ENCODE assay signal across 18 cellular contexts in the genomic region with DNA sequence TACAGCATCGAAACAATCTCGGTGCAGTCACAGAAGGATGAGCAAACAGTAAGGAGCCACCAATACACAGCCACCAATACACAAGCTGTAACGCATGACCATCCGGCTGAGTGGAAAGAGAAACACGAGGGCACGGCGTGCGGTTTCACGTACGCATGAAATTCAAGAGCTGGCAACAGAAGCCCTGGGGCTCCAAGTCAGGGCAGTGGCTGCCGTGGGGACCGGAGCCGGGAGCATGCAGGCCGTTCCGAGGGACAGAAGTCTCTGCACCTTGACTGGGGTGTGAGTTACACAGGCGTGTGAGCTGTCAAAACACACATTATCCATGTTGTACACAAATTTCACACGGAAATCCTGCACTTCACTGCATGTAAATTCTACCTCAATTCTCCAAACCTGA. TPM values are rescaled to one million over a fixed set of nuclear protein-coding genes. Genes with fewer than 3 reads are reported as not detected.
DNase-seq lines count a peak whose midpoint lies in the region; ATAC-seq and TF ChIP-seq lines count a peak whose summit lies in the region.
"Had no signal": no experiment of that assay in that cellular context is flagged by ENCODE, and none has a peak within 500 bp of the region (broad histone marks: within the 10 kb centered on the region; RNA-seq: fewer than 3 reads in every experiment).

No MANE protein-coding gene starts in this region.

- no peak overlapping the region for H3K27ac ChIP-seq in upper lobe of left lung
- no peak overlapping the region for H3K27ac ChIP-seq in Peyer's patch
- H3K27ac ChIP-seq: 22Rv1, A549, C4-2B had no signal

- peaks cover 19% of the 10 kb centered on the region for H3K36me3 Mint-ChIP-seq in activated CD8-positive, alpha-beta memory T cell treated with anti-CD3 and anti-CD28 coated beads, Interleukin-2, amount 10 ng/mL, durations not matched to agents 7 days and 5 days

- no peaks in the 10 kb centered on the region for H3K9me3 ChIP-seq in upper lobe of left lung
- no peaks in the 10 kb centered on the region for H3K9me3 ChIP-seq in Peyer's patch
- H3K9me3 ChIP-seq: A549, HAP-1 had no signal

- H3K4me3 ChIP-seq in upper lobe of left lung (no peak overlapping the region), Peyer's patch (no peak overlapping the region)
- H3K4me3 ChIP-seq: A549, GM12878, HAP-1 had no signal

- intact Hi-C loops in posterior vena cava (cut with DNase I) = no loop called here
- intact Hi-C loops in cardiac septum (cut with DNase I) = no loop called here

- TF ChIP-seq CTCF in upper lobe of left lung (IDR thresholded peaks at IDR 0.05) (no peak), Peyer's patch (IDR thresholded peaks at IDR 0.05) (no peak)

- DNase-seq in activated CD8-positive, alpha-beta memory T cell treated with anti-CD3 and anti-CD28 coated beads, Interleukin-2, amount 50 U/mL, for 48 hours = peak; percentile 33
- no peak for DNase-seq in activated CD8-positive, alpha-beta memory T cell treated with anti-CD3 and anti-CD28 coated beads, Interleukin-2, amount 10 ng/mL, durations not matched to agents 7 days and 5 days
- peak; percentile 4 for DNase-seq in iPS-NIHi7 (ENCODE audit: extremely low spot score)
- peak; percentile 71 for DNase-seq in posterior vena cava (ENCODE audit: low spot score)
- DNase-seq in upper lobe of left lung = peak; percentile 13 to 47
- no peak for DNase-seq in NCI-H69 (lab: John Stamatoyannopoulos, UW)
- DNase-seq in Peyer's patch = no peak
- no peak for DNase-seq in cardiac septum (ENCODE audit: low spot score)
- DNase-seq: AML-193; CD4-positive, alpha-beta T cell; DMS153; DMS79; GF-D8 had no signal

- no peak overlapping the region for H3K27ac Mint-ChIP-seq in activated CD8-positive, alpha-beta memory T cell treated with anti-CD3 and anti-CD28 coated beads, Interleukin-2, amount 10 ng/mL, durations not matched to agents 7 days and 5 days
- H3K27ac Mint-ChIP-seq: CD4-positive, alpha-beta T cell had no signal

- H3K9me3 Mint-ChIP-seq in activated CD8-positive, alpha-beta memory T cell treated with anti-CD3 and anti-CD28 coated beads, Interleukin-2, amount 10 ng/mL, durations not matched to agents 7 days and 5 days (ENCODE audit: low read depth) = no peaks in the 10 kb centered on the region
- H3K9me3 Mint-ChIP-seq: CD4-positive, alpha-beta T cell had no signal

- no peaks in the 10 kb centered on the region for H3K4me1 ChIP-seq in upper lobe of left lung
- H3K4me1 ChIP-seq in Peyer's patch = no peaks in the 10 kb centered on the region
- H3K4me1 ChIP-seq: A549, HAP-1 had no signal

- 96% methylated on average over 17 of the region's 17 CpGs for WGBS in upper lobe of left lung, 2 donors

- H3K27me3 ChIP-seq in upper lobe of left lung (no peaks in the 10 kb centered on the region), Peyer's patch (no peaks in the 10 kb centered on the region)

- no peak for TF ChIP-seq EP300 in upper lobe of left lung (IDR thresholded peaks at IDR 0.05)

- no peak for TF ChIP-seq POLR2A in upper lobe of left lung (IDR thresholded peaks at IDR 0.05)
- TF ChIP-seq POLR2A in Peyer's patch (IDR thresholded peaks at IDR 0.05) = no peak

- ATAC-seq in activated CD8-positive, alpha-beta memory T cell treated with anti-CD3 and anti-CD28 coated beads, Interleukin-2, amount 10 ng/mL, durations not matched to agents 7 days and 5 days = no peak
- ATAC-seq in upper lobe of left lung (ENCODE audit: low FRiP score in 2 of 2) = no peak
- ATAC-seq: A549, GM12878 had no signal

- H3K36me3 ChIP-seq in upper lobe of left lung (no peaks in the 10 kb centered on the region), Peyer's patch (no peaks in the 10 kb centered on the region)
- H3K36me3 ChIP-seq: HAP-1 had no signal

- no peak overlapping the region for H3K4me3 Mint-ChIP-seq in activated CD8-positive, alpha-beta memory T cell treated with anti-CD3 and anti-CD28 coated beads, Interleukin-2, amount 10 ng/mL, durations not matched to agents 7 days and 5 days
- H3K4me3 Mint-ChIP-seq: CD4-positive, alpha-beta T cell had no signal

- CTCF ChIA-PET in activated CD8-positive, alpha-beta memory T cell treated with anti-CD3 and anti-CD28 coated beads, Interleukin-2, amount 10 ng/mL, durations not matched to agents 7 days and 5 days (lab: Charles Lee) = interaction anchor here (1.5 kb wide), 1 partner anchor 172 kb away, joined by 4 read pairs; no protein-coding TSS in a partner anchor

- no peaks in the 10 kb centered on the region for H3K27me3 Mint-ChIP-seq in activated CD8-positive, alpha-beta memory T cell treated with anti-CD3 and anti-CD28 coated beads, Interleukin-2, amount 10 ng/mL, durations not matched to agents 7 days and 5 days
- H3K27me3 Mint-ChIP-seq: CD4-positive, alpha-beta T cell had no signal

- H3K4me1 Mint-ChIP-seq in activated CD8-positive, alpha-beta memory T cell treated with anti-CD3 and anti-CD28 coated beads, Interleukin-2, amount 10 ng/mL, durations not matched to agents 7 days and 5 days = peaks cover 32% of the 10 kb centered on the region

RNA-seq across cellular contexts. Expression of gene METRNL, which starts 50.6 kb away (rescaled TPM):
- 10 to 100 TPM; 42.9 to 49.9 TPM for total RNA-seq in activated CD8-positive, alpha-beta memory T cell treated with anti-CD3 and anti-CD28 coated beads, Interleukin-2, amount 10 ng/mL, durations not matched to agents 7 days and 5 days
- total RNA-seq in posterior vena cava (100 to 1,000 TPM in 1 of 2 donors, 10 to 100 TPM in 1; 80.5 to 101 TPM), upper lobe of left lung (100 to 1,000 TPM in 2 of 6 donors, 10 to 100 TPM in 4; 59.4 to 120 (median 76.4) TPM), Peyer's patch (100 to 1,000 TPM in 3 of 4 donors, 10 to 100 TPM in 1; 73.4 to 170 (median 117) TPM), cardiac septum (104 TPM)

Comparison
In these comparisons a context has a peak if more than half of its experiments do, and no peak if none do; other contexts are left out.
1. DNase-seq: peak in activated CD8-positive, alpha-beta memory T cell treated with anti-CD3 and anti-CD28 coated beads, Interleukin-2, amount 50 U/mL, for 48 hours (single experiment), iPS-NIHi7 (single experiment), posterior vena cava (single experiment) and upper lobe of left lung (2 of 2); none in activated CD8-positive, alpha-beta memory T cell treated with anti-CD3 and anti-CD28 coated beads, Interleukin-2, amount 10 ng/mL, durations not matched to agents 7 days and 5 days (single experiment), NCI-H69 (single experiment), Peyer's patch (0 of 3) and cardiac septum (single experiment).